Comparison of ENCODE assay signal across 25 cellular contexts in genomic region chr4:142944565-142944964, GRCh38.
"Had no signal": no experiment of that assay in that cellular context is flagged by ENCODE, and none has a peak within 500 bp of the region (broad histone marks: within the 10 kb centered on the region; RNA-seq: fewer than 3 reads in every experiment).

No MANE protein-coding gene starts in this region.

- H3K4me1 Mint-ChIP-seq: activated CD4-positive, alpha-beta memory T cell treated with anti-CD3 and anti-CD28 coated beads, Interleukin-2, amount 10 ng/mL, durations not matched to agents 7 days and 5 days; activated CD4-positive, alpha-beta T cell treated with anti-CD3 and anti-CD28 coated beads for 36 hours; activated naive CD8-positive, alpha-beta T cell treated with anti-CD3 and anti-CD28 coated beads, Interleukin-2, amount 10 ng/mL, durations not matched to agents 7 days and 5 days had no signal

- H3K4me3 Mint-ChIP-seq: activated CD4-positive, alpha-beta memory T cell treated with anti-CD3 and anti-CD28 coated beads, Interleukin-2, amount 10 ng/mL, durations not matched to agents 7 days and 5 days; activated CD4-positive, alpha-beta T cell treated with anti-CD3 and anti-CD28 coated beads for 36 hours; activated naive CD8-positive, alpha-beta T cell treated with anti-CD3 and anti-CD28 coated beads, Interleukin-2, amount 10 ng/mL, durations not matched to agents 7 days and 5 days had no signal

- H3K9me3 Mint-ChIP-seq: activated naive CD8-positive, alpha-beta T cell treated with anti-CD3 and anti-CD28 coated beads, Interleukin-2, amount 10 ng/mL, durations not matched to agents 7 days and 5 days; activated T-helper 2 cell treated with anti-CD3 and anti-CD28 coated beads, Interferon-gamma antibody, Interleukin-2, Interleukin-4, amounts not matched to agents 10 μg/mL and 5 μg/mL and 100 μg/mL, durations not matched to agents 14 hours and 24 hours and 36 hours had no signal

- H3K27ac Mint-ChIP-seq: activated CD4-positive, alpha-beta memory T cell treated with anti-CD3 and anti-CD28 coated beads, Interleukin-2, amount 10 ng/mL, durations not matched to agents 7 days and 5 days; activated CD4-positive, alpha-beta T cell treated with anti-CD3 and anti-CD28 coated beads for 36 hours; activated naive CD8-positive, alpha-beta T cell treated with anti-CD3 and anti-CD28 coated beads, Interleukin-2, amount 10 ng/mL, durations not matched to agents 7 days and 5 days; activated T-helper 2 cell treated with anti-CD3 and anti-CD28 coated beads, Interferon-gamma antibody, Interleukin-2, Interleukin-4, amounts not matched to agents 10 μg/mL and 5 μg/mL and 100 μg/mL, durations not matched to agents 14 hours and 24 hours and 36 hours had no signal

- DNase-seq: activated CD4-positive, alpha-beta memory T cell treated with anti-CD3 and anti-CD28 coated beads, Interleukin-2, amount 10 ng/mL, durations not matched to agents 7 days and 5 days; activated CD4-positive, alpha-beta T cell treated with anti-CD3 and anti-CD28 coated beads for 36 hours; activated CD4-positive, alpha-beta T cell treated with anti-CD3 and anti-CD28 coated beads, Interleukin-2, amount 50 U/mL, for 1 hour; activated gamma-delta T cell treated with Interleukin-2 at 50 U/mL for 16 hours; activated naive CD4-positive, alpha-beta T cell treated with anti-CD3 and anti-CD28 coated beads, Interleukin-2, amount 50 U/mL, for 16 hours; activated naive CD8-positive, alpha-beta T cell treated with anti-CD3 and anti-CD28 coated beads, Interleukin-2, amount 10 ng/mL, durations not matched to agents 7 days and 5 days; activated T-cell treated with anti-CD3 and anti-CD28 coated beads for 4 hours; activated T-cell treated with anti-CD3 and anti-CD28 coated beads, Interleukin-2, amount 50 U/mL, for 48 hours; aorta; central memory CD4-positive, alpha-beta T cell; MG63; MV-4-11; NCI-H1092 treated with DMSO at 0.1 percent for 48 hours; NCI-H1417 treated with DMSO at 0.1 percent for 48 hours; NCI-H1694; NCI-H2029; NCI-H345; NCI-H510A; NCI-H526 treated with DMSO at 0.1 percent for 48 hours; PC-3; SHP77 treated with DMSO at 0.1 percent for 48 hours; SK-N-SH; T-helper 1 cell; WERI-Rb-1 had no signal

- ATAC-seq: activated CD4-positive, alpha-beta T cell treated with anti-CD3 and anti-CD28 coated beads for 36 hours; PC-3 had no signal

- H3K36me3 Mint-ChIP-seq: activated naive CD8-positive, alpha-beta T cell treated with anti-CD3 and anti-CD28 coated beads, Interleukin-2, amount 10 ng/mL, durations not matched to agents 7 days and 5 days had no signal
